8 cellular contexts compared by ENCODE assay signal in the genomic region with DNA sequence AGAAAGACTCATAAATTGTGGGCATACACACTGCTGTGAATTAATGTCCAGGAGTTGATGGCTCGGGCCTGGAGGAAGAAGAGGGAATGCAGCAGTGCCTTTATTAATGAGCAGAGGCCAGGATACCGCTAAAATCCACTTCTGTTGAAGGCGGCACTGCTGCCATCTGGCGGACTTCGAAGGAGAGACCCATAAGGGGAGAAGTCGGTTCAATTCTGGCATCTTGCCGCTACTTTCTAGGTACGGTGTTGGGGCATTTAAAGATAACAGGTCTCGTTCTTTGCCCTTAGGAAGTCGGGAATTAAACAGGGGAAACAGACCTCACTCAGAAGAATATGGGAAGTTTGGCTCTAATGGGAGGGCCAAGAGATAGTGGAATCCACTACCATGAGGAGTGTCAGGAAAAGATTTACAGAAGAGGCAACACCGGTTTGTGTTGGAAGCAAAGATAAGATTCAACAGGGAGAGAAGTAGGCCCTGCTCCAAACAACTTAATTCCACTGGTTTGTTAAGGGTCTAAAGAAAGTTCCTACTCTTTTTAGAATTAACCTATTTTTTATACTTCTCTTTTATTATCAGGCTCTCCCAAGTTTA.
A peak's percentile ranks its signal among the peaks of the same experiment; 100 is the strongest.
DNase-seq lines count a peak whose midpoint lies in the region; ATAC-seq and TF ChIP-seq lines count a peak whose summit lies in the region.

No MANE protein-coding gene starts in this region.

- TF ChIP-seq CTCF in lung (IDR thresholded peaks at IDR 0.05; ENCODE audit: control extremely low read depth, extremely low read depth) (peak; percentile 9), tibial artery (IDR thresholded peaks at IDR 0.05) (peak; percentile 46 to 51)

- H3K4me1 ChIP-seq in lung (ENCODE audit: control insufficient read depth in 2 of 2, insufficient read depth in 2 of 2, low read length in 2 of 2): no peaks in the 10 kb centered on the region
- no peaks in the 10 kb centered on the region for H3K4me1 ChIP-seq in tibial artery

- intact Hi-C loops in tibial artery (cut with DNase I; ENCODE audit: low total_unique reads): loop anchor here (5.0 to 10.0 kb wide), 2 partner anchors 135 to 237 kb away; a partner anchor contains a TSS

- no peak overlapping the region for H3K4me3 ChIP-seq in Jurkat, Clone E6-1 (ENCODE audit: low read length)
- no peak overlapping the region for H3K4me3 ChIP-seq in lung
- no peak overlapping the region for H3K4me3 ChIP-seq in tibial artery

- H3K27ac ChIP-seq in lung (ENCODE audit: low read depth in 1 of 2, low read length in 1 of 2) (no peak overlapping the region), tibial artery (no peak overlapping the region)

- H3K27me3 ChIP-seq in lung (ENCODE audit: control insufficient read depth, insufficient read depth) (no peaks in the 10 kb centered on the region), tibial artery (no peaks in the 10 kb centered on the region)

- DNase-seq in NCI-H510A treated with DMSO at 0.1 percent for 48 hours (lab: John Stamatoyannopoulos, UW): peak; percentile 7
- DNase-seq in NCI-H510A (lab: John Stamatoyannopoulos, UW): no peak
- DNase-seq in Jurkat, Clone E6-1 (ENCODE audit: low read depth, low spot score): peak; percentile 11
- peak; percentile 50 for DNase-seq in cerebellar cortex (ENCODE audit: low spot score)
- DNase-seq in lung (ENCODE audit: low spot score): peak; percentile 52
- peak in 1 of 2 donors; percentile 28 for DNase-seq in tibial artery

- ATAC-seq in GM21717 (IDR thresholded peaks at IDR 0.05; ENCODE audit: unreplicated experiment): peak; percentile 86
- peak; percentile 97 for ATAC-seq in SK-N-SH treated with all-trans-retinoic acid at 6 μM for 48 hours
- ATAC-seq in lung (ENCODE audit: insufficient read depth, low FRiP score): no peak

- H3K9me3 ChIP-seq in lung (ENCODE audit: control insufficient read depth in 2 of 2, insufficient read depth in 1 of 2, low read length in 1 of 2) (no peaks in the 10 kb centered on the region), tibial artery (no peaks in the 10 kb centered on the region)

- WGBS in lung, 2 donors: 11 to 12% methylated on average over 11 of the region's 11 CpGs

- H3K36me3 ChIP-seq in lung (ENCODE audit: control insufficient read depth in 2 of 2, insufficient read depth in 2 of 2, low read length in 2 of 2) (no peaks in the 10 kb centered on the region), tibial artery (no peaks in the 10 kb centered on the region)

TF ChIP-seq in SK-N-SH treated with all-trans-retinoic acid at 6 μM for 48 hours, 23 proteins besides CTCF, POLR2A, EP300 and RAD21:
- TF ChIP-seq BACH2 (CRISPR knock-in tag; IDR thresholded peaks at IDR 0.05; ENCODE audit: borderline replicate concordance): no peak
- TF ChIP-seq PPARA (CRISPR knock-in tag; IDR thresholded peaks at IDR 0.05; ENCODE audit: borderline replicate concordance): no peak
- no peak for TF ChIP-seq ZNF8 (CRISPR knock-in tag; IDR thresholded peaks at IDR 0.05)
- TF ChIP-seq, protein P1, sequence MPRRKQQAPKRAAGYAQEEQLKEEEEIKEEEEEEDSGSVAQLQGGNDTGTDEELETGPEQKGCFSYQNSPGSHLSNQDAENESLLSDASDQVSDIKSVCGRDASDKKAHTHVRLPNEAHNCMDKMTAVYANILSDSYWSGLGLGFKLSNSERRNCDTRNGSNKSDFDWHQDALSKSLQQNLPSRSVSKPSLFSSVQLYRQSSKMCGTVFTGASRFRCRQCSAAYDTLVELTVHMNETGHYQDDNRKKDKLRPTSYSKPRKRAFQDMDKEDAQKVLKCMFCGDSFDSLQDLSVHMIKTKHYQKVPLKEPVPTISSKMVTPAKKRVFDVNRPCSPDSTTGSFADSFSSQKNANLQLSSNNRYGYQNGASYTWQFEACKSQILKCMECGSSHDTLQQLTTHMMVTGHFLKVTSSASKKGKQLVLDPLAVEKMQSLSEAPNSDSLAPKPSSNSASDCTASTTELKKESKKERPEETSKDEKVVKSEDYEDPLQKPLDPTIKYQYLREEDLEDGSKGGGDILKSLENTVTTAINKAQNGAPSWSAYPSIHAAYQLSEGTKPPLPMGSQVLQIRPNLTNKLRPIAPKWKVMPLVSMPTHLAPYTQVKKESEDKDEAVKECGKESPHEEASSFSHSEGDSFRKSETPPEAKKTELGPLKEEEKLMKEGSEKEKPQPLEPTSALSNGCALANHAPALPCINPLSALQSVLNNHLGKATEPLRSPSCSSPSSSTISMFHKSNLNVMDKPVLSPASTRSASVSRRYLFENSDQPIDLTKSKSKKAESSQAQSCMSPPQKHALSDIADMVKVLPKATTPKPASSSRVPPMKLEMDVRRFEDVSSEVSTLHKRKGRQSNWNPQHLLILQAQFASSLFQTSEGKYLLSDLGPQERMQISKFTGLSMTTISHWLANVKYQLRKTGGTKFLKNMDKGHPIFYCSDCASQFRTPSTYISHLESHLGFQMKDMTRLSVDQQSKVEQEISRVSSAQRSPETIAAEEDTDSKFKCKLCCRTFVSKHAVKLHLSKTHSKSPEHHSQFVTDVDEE (CRISPR knock-in tag; IDR thresholded peaks at IDR 0.05): no peak
- TF ChIP-seq ZFP30 (CRISPR knock-in tag; IDR thresholded peaks at IDR 0.05): no peak
